Comparison of ENCODE assay signal across 30 cellular contexts in the genomic region with DNA sequence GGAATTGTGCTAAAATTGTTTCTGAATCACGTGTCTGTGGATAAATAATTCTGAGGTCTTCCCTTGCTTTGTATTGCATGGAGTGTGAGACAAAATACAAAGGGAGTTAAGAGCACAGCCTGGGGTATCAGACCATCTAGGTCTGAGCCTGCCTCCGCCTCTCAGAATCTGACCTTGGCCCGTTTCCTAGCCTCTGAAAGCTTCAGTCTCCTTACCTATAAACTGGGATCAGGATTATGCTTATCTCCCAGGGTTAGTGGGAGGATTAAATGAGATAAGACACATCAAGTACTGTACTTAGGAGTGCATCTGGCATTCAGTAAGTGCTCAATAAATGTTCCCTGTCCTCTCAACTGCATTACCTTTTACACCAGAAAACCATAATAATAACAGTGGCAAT.
"Had no signal": no experiment of that assay in that cellular context is flagged by ENCODE, and none has a peak within 500 bp of the region (broad histone marks: within the 10 kb centered on the region; RNA-seq: fewer than 3 reads in every experiment).

No MANE protein-coding gene starts in this region.

- H3K4me3 ChIP-seq: left lung, lower lobe of right lung, pancreas, prostate gland, skin epidermis, stomach, testis, thyroid gland, transverse colon, upper lobe of left lung, vagina had no signal

- H3K36me3 Mint-ChIP-seq: naive B cell; natural killer cell; stimulated activated naive B cell treated with anti-CD40 and anti-IgM and Interleukin-4, amounts not matched to agents 10 μg/mL and 1 μg/mL and 100 μg/mL, for 72 hours had no signal

- H3K27ac Mint-ChIP-seq: mesothelial cell of epicardium; naive B cell; natural killer cell; nephron progenitor cell; stimulated activated naive B cell treated with anti-CD40 and anti-IgM and Interleukin-4, amounts not matched to agents 10 μg/mL and 1 μg/mL and 100 μg/mL, for 72 hours had no signal

- H3K27me3 Mint-ChIP-seq: naive B cell; stimulated activated naive B cell treated with anti-CD40 and anti-IgM and Interleukin-4, amounts not matched to agents 10 μg/mL and 1 μg/mL and 100 μg/mL, for 72 hours had no signal

- H3K9me3 ChIP-seq: lower lobe of right lung, pancreas, prostate gland, stomach, testis, thyroid gland, transverse colon, upper lobe of left lung, vagina had no signal

- H3K4me3 Mint-ChIP-seq: mesothelial cell of epicardium; naive B cell; natural killer cell; nephron progenitor cell; stimulated activated naive B cell treated with anti-CD40 and anti-IgM and Interleukin-4, amounts not matched to agents 10 μg/mL and 1 μg/mL and 100 μg/mL, for 72 hours had no signal

- H3K36me3 ChIP-seq: left lung, lower lobe of right lung, pancreas, prostate gland, stomach, thyroid gland, transverse colon, upper lobe of left lung, vagina had no signal

- H3K27me3 ChIP-seq: left lung, pancreas, stomach, testis, thyroid gland, transverse colon, upper lobe of left lung, vagina had no signal

- DNase-seq: hippocampal formation; kidney; left colon; left lung; lower lobe of right lung; mammary epithelial cell; mesenchymal stem cell; naive B cell; natural killer cell; nephron progenitor cell; nucleus accumbens; pancreas; retina; right cardiac atrium; stimulated activated CD4-positive, alpha-beta T cell treated with anti-CD3 and anti-CD28 coated beads, Interleukin-12 subunit alpha, Interleukin-12 subunit beta, amount 100 ng/mL, for 4 hours; stimulated activated CD4-positive, alpha-beta T cell treated with anti-CD3 and anti-CD28 coated beads, Interleukin-15, amount 100 ng/mL, for 24 hours; stimulated activated CD4-positive, alpha-beta T cell treated with anti-CD3 and anti-CD28 coated beads, Interleukin-2, amount 100 ng/mL, for 24 hours; stimulated activated CD4-positive, alpha-beta T cell treated with anti-CD3 and anti-CD28 coated beads, Interleukin-4, amount 100 ng/mL, for 1 hour; stimulated activated naive B cell treated with anti-CD40 and anti-IgM and Interleukin-4, amounts not matched to agents 10 μg/mL and 1 μg/mL and 100 μg/mL, for 72 hours; stimulated activated naive CD8-positive, alpha-beta T cell treated with anti-CD3 and anti-CD28 coated beads, Interleukin-15, Interleukin-2, amounts not matched to agents 100 U/mL and 50 U/mL, for 24 hours; stomach; testis; thyroid gland; transverse colon; upper lobe of left lung had no signal

- H3K27ac ChIP-seq: left lung, lower lobe of right lung, pancreas, prostate gland, skin epidermis, stomach, testis, thyroid gland, transverse colon, upper lobe of left lung, vagina had no signal

- H3K4me1 Mint-ChIP-seq: naive B cell; natural killer cell; stimulated activated naive B cell treated with anti-CD40 and anti-IgM and Interleukin-4, amounts not matched to agents 10 μg/mL and 1 μg/mL and 100 μg/mL, for 72 hours had no signal

- ATAC-seq: left colon; left lung; lower lobe of right lung; natural killer cell; pancreas; right cardiac atrium; sciatic nerve; stimulated activated naive B cell treated with anti-CD40 and anti-IgM and Interleukin-4, amounts not matched to agents 10 μg/mL and 1 μg/mL and 100 μg/mL, for 72 hours; stimulated activated naive CD8-positive, alpha-beta T cell treated with anti-CD3 and anti-CD28 coated beads, Interleukin-15, Interleukin-2, amounts not matched to agents 100 U/mL and 50 U/mL, for 24 hours had no signal

- H3K4me1 ChIP-seq: left lung, lower lobe of right lung, pancreas, prostate gland, stomach, testis, thyroid gland, transverse colon, upper lobe of left lung, vagina had no signal
